Comparison of ENCODE assay signal across 11 cellular contexts in the genomic region with DNA sequence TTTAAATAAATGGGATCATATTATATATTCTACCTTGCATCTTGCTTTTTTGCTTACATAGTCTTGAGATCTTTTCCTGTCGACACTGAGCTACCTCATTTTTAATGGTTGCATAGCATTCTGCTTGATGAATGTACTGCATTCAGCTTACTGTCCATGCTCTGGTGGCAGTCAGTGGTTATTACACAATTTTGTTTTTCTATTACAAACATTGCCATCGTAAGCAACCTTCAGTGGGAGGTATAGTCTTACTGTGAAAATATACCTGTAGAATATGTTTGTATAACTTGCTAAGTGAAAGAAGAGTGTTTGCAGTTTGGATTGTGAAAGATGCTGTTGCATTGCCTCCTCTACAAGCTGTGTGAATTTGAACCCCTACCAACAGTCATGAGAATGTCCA.
A peak's percentile ranks its signal among the peaks of the same experiment; 100 is the strongest.
DNase-seq lines count a peak whose midpoint lies in the region; ATAC-seq and TF ChIP-seq lines count a peak whose summit lies in the region.
"Had no signal": no experiment of that assay in that cellular context is flagged by ENCODE, and none has a peak within 500 bp of the region (broad histone marks: within the 10 kb centered on the region; RNA-seq: fewer than 3 reads in every experiment).

No MANE protein-coding gene starts in this region.

- H3K4me3 ChIP-seq in coronary artery: no peak overlapping the region
- H3K4me3 ChIP-seq: MG63, tibial nerve had no signal

- H3K27ac ChIP-seq in coronary artery: no peak overlapping the region
- H3K27ac ChIP-seq: tibial nerve had no signal

- DNase-seq in ELR (ENCODE audit: low read depth) (peak; percentile 37), HuH-7.5 (ENCODE audit: low spot score) (peak; percentile 34), amniotic epithelial cell (ENCODE audit: low read depth) (peak; percentile 25), iris pigment epithelial cell (ENCODE audit: low read depth) (peak; percentile 49), coronary artery (ENCODE audit: low spot score) (no peak), activated gamma-delta T cell treated with Interleukin-2 at 50 U/mL for 16 hours (no peak)
- DNase-seq: MG63, nucleus accumbens had no signal

- TF ChIP-seq CTCF in coronary artery (IDR thresholded peaks at IDR 0.05): no peak

- ATAC-seq in GM19467 (IDR thresholded peaks at IDR 0.05; ENCODE audit: unreplicated experiment) (no peak), HG02852 (IDR thresholded peaks at IDR 0.05; ENCODE audit: unreplicated experiment) (no peak)

Comparison
In these comparisons a context has a peak if more than half of its experiments do, and no peak if none do; other contexts are left out.
1. DNase-seq: peak in ELR (single experiment), HuH-7.5 (single experiment), amniotic epithelial cell (single experiment) and iris pigment epithelial cell (single experiment); none in coronary artery (single experiment) and activated gamma-delta T cell treated with Interleukin-2 at 50 U/mL for 16 hours (single experiment).